In the genomic region with DNA sequence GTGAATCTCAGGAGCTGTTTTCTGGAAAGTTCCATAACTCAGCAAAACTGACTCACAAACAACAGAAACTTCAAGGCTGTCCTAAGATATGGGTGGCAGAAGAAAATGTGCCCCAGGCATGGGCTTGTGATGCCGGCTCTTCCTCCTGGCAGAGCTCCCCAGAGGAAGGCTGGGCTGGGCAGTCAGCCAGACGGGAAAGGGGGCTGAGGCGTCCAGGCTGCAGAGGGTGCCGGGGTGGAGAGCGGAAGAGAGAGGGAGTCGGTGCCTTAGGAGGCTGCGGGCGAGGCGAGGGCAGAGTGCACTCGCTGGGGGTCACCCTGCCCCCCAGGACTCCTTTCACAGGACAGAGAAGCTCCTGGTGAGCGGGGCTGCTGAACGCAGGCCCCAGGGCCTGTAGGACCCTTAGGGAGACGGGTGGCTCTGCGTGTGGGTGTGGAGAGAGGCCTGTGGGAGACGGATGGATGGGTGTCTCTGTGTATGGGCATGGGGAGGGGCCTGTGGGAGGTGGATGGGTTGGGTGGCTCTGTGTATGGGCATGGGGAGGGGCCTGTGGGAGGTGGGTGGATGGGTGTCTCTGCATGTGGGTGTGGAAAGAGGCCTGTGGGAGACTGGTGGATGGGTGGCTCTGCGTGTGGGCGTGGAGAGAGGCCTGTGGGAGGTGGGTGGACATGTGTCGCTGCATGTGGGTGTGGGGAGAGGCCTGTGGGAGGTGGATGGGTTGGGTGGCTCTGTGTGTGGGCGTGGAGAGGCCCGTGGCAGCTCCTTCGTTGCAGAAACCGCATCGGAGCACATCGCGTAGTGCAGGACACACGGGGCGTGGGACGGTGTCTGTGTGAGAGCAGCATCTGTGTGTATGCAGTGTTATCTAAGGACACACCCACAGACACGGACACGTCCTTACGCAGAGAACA, we compare ENCODE assay signal across 9 cellular contexts. TPM values are rescaled to one million over a fixed set of nuclear protein-coding genes. Genes with fewer than 3 reads are reported as not detected.
A peak's percentile ranks its signal among the peaks of the same experiment; 100 is the strongest.
DNase-seq lines count a peak whose midpoint lies in the region; ATAC-seq, FAIRE-seq and TF ChIP-seq lines count a peak whose summit lies in the region.
"Had no signal": no experiment of that assay in that cellular context is flagged by ENCODE, and none has a peak within 500 bp of the region (broad histone marks: within the 10 kb centered on the region; RNA-seq: fewer than 3 reads in every experiment).

No MANE protein-coding gene starts in this region.

- H2BK15ac ChIP-seq in IMR-90 (ENCODE audit: low read depth, low read length), result no peak overlapping the region

- no peak overlapping the region for H2AK5ac ChIP-seq in IMR-90 (ENCODE audit: low read depth, low read length)

- intact Hi-C loops in IMR-90 (cut with micrococcal nuclease) (no loop called here), Calu3 (cut with micrococcal nuclease; ENCODE audit: unreplicated experiment) (no loop called here)

- WGBS in IMR-90 (ENCODE audit: extremely low coverage in 2 of 2, insufficient read length in 1 of 2), 2 experiments, result 87% methylated on average over 12 of the region's 31 CpGs; no CpG with 5 or more reads in 1 of the 2 experiments
- 37 to 68% (median 58%) methylated on average over 31 of the region's 31 CpGs for WGBS in small intestine, 3 donors

- TF ChIP-seq POLR2A in IMR-90 (IDR thresholded peaks at IDR 0.05; ENCODE audit: low read depth, low read length), result no peak

- peaks cover 82% of the 10 kb centered on the region for H4K20me1 ChIP-seq in IMR-90 (ENCODE audit: insufficient read depth, low read length)

- H3K4me1 ChIP-seq in IMR-90 (ENCODE audit: control insufficient read depth, insufficient read depth, low read length) (peaks cover 12% of the 10 kb centered on the region), small intestine (ENCODE audit: control insufficient read depth in 2 of 2, insufficient read depth in 1 of 2, low read depth in 1 of 2, low read length in 1 of 2) (no peaks in the 10 kb centered on the region), SJCRH30 (peaks cover 12% of the 10 kb centered on the region)

- no peak overlapping the region for H2BK20ac ChIP-seq in IMR-90 (ENCODE audit: low read depth, low read length)

- no peak overlapping the region for H4K8ac ChIP-seq in IMR-90 (ENCODE audit: low read depth in 2 of 2, low read length in 2 of 2)

- H3K36me3 ChIP-seq in IMR-90 (ENCODE audit: control insufficient read depth, insufficient read depth, low read length), result peaks cover 22% of the 10 kb centered on the region
- H3K36me3 ChIP-seq in small intestine (ENCODE audit: control insufficient read depth in 2 of 2, insufficient read depth in 2 of 2, low read length in 2 of 2), result no peaks in the 10 kb centered on the region
- peaks cover 11% of the 10 kb centered on the region; the same call in 1 of the 2 replicates for H3K36me3 ChIP-seq in SJCRH30

- BruUV-seq in IMR-90 (replicated peaks; lab: Mats Ljungman, UMichigan) (no TSS peak), Calu3 (replicated peaks; lab: Mats Ljungman, UMichigan) (no TSS peak)

- CTCF ChIA-PET in IMR-90 (lab: Yijun Ruan, JAX), result no interaction called here
- CTCF ChIA-PET in Calu3 (lab: Charles Lee), result no interaction called here

- H3K4me3 ChIP-seq in IMR-90 (ENCODE audit: insufficient read depth, low read depth, low read length) (no peak overlapping the region), small intestine (ENCODE audit: low read depth in 1 of 2, low read length in 2 of 2) (no peak overlapping the region), SJCRH30 (no peak overlapping the region)

- H2BK5ac ChIP-seq in IMR-90 (ENCODE audit: low read depth, low read length, poor library complexity, severe bottlenecking), result no peak overlapping the region

- DNase-seq in IMR-90, result no peak
- DNase-seq in central memory CD8-positive, alpha-beta T cell (ENCODE audit: low spot score in 2 of 2), result no peak
- peak; percentile 56 for DNase-seq in small intestine
- DNase-seq in SJCRH30, result no peak
- no peak for DNase-seq in Calu3
- DNase-seq: SK-N-SH had no signal

- no peaks in the 10 kb centered on the region for H3K9me3 Mint-ChIP-seq in central memory CD8-positive, alpha-beta T cell
- peaks cover 2% of the 10 kb centered on the region for H3K9me3 Mint-ChIP-seq in Calu3 (ENCODE audit: low read depth, unreplicated experiment)

- no peak overlapping the region for H3K14ac ChIP-seq in IMR-90 (replicated peaks; ENCODE audit: low read depth, low read length)

- no peak overlapping the region for H2AFZ ChIP-seq in IMR-90 (replicated peaks; ENCODE audit: low read length, poor library complexity)

- H3K27ac Mint-ChIP-seq in central memory CD8-positive, alpha-beta T cell (ENCODE audit: low read depth), result peak overlapping the region; percentile 74
- no peak overlapping the region for H3K27ac Mint-ChIP-seq in Calu3 (ENCODE audit: unreplicated experiment)

- H3K23ac ChIP-seq in IMR-90 (ENCODE audit: low read depth, low read length), result no peak overlapping the region

- H3K56ac ChIP-seq in IMR-90 (ENCODE audit: extremely low read depth, insufficient read depth, low read length), result no peak overlapping the region

- peaks cover 4% of the 10 kb centered on the region; the same call in 1 of the 2 replicates for H3K9me1 ChIP-seq in IMR-90 (ENCODE audit: insufficient read depth, low read length)

- H3K18ac ChIP-seq in IMR-90 (ENCODE audit: low read depth, low read length), result no peak overlapping the region

- dilution Hi-C loops in IMR-90 (cut with HindIII; ENCODE audit: low sequenced_read_pairs, unreplicated experiment), result no loop called here

- no peak for TF ChIP-seq RAD21 in IMR-90 (IDR thresholded peaks at IDR 0.05; ENCODE audit: low read length)

- H3K4me2 ChIP-seq in IMR-90 (ENCODE audit: low read depth, low read length), result no peak overlapping the region
- H3K4me2 ChIP-seq: SK-N-SH had no signal

- POLR2A ChIA-PET in IMR-90 (lab: Charles Lee; ENCODE audit: unreplicated experiment), result no interaction called here

- ATAC-seq in IMR-90 (ENCODE audit: low read depth), result peak; percentile 15
- ATAC-seq in central memory CD8-positive, alpha-beta T cell (replicated peaks; ENCODE audit: extremely low read depth, poor library complexity, severe bottlenecking), result no peak
- no peak for ATAC-seq in GM21619 (IDR thresholded peaks at IDR 0.05; ENCODE audit: unreplicated experiment)
- no peak for ATAC-seq in HG02759 (IDR thresholded peaks at IDR 0.05; ENCODE audit: unreplicated experiment)

- in situ Hi-C loops in IMR-90 (cut with MboI; ENCODE audit: low sequenced_read_pairs), result no loop called here

- no peak overlapping the region for H3K9ac ChIP-seq in IMR-90 (ENCODE audit: low read depth, low read length)
- H3K9ac ChIP-seq: SK-N-SH had no signal

- H3K27me3 ChIP-seq in IMR-90 (ENCODE audit: control insufficient read depth, insufficient read depth, low read length) (no peaks in the 10 kb centered on the region), layer of hippocampus (ENCODE audit: control insufficient read depth, insufficient read depth, low read length) (no peaks in the 10 kb centered on the region), small intestine (ENCODE audit: control insufficient read depth in 2 of 2, insufficient read depth in 2 of 2, low read length in 2 of 2) (no peaks in the 10 kb centered on the region), SJCRH30 (no peaks in the 10 kb centered on the region)

- peaks cover 7 to 51% of the 10 kb centered on the region in 2 experiments for H3K79me1 ChIP-seq in IMR-90 (ENCODE audit: low read depth in 1 of 2, low read length in 2 of 2)

- H4K91ac ChIP-seq in IMR-90 (ENCODE audit: insufficient read depth, low read depth, low read length), result no peak overlapping the region

- no peak overlapping the region for H3K4ac ChIP-seq in IMR-90 (ENCODE audit: low read depth, low read length)

- FAIRE-seq in small intestine (lab: Jason Lieb, UNC), result no peak

- no peaks in the 10 kb centered on the region for H3K27me3 Mint-ChIP-seq in central memory CD8-positive, alpha-beta T cell
- H3K27me3 Mint-ChIP-seq in Calu3 (ENCODE audit: unreplicated experiment), result no peaks in the 10 kb centered on the region

- peak overlapping the region; percentile 1 for H2AK9ac ChIP-seq in IMR-90 (replicated peaks; ENCODE audit: low read depth, low read length, poor library complexity)

- H3K27ac ChIP-seq in IMR-90 (ENCODE audit: insufficient read depth, low read length), result no peak overlapping the region
- H3K27ac ChIP-seq in layer of hippocampus (ENCODE audit: low read depth, low read length), result peak overlapping the region; percentile 8
- peak overlapping the region in 1 of 2 donors; percentile 15 for H3K27ac ChIP-seq in small intestine (ENCODE audit: low read depth in 1 of 2, low read length in 1 of 2)
- H3K27ac ChIP-seq in SJCRH30, result no peak overlapping the region

- H3K36me3 Mint-ChIP-seq in central memory CD8-positive, alpha-beta T cell (ENCODE audit: insufficient read depth), result peaks cover 5% of the 10 kb centered on the region
- H3K36me3 Mint-ChIP-seq in Calu3 (ENCODE audit: insufficient read depth, unreplicated experiment), result peaks cover 37% of the 10 kb centered on the region

- H3K4me1 Mint-ChIP-seq in central memory CD8-positive, alpha-beta T cell, result peaks cover 41% of the 10 kb centered on the region
- no peaks in the 10 kb centered on the region for H3K4me1 Mint-ChIP-seq in Calu3 (ENCODE audit: low read depth, unreplicated experiment)

- H3K4me3 Mint-ChIP-seq in central memory CD8-positive, alpha-beta T cell, result no peak overlapping the region
- H3K4me3 Mint-ChIP-seq in Calu3 (ENCODE audit: low read depth, unreplicated experiment), result no peak overlapping the region

- H3K9me3 ChIP-seq in IMR-90 (ENCODE audit: control insufficient read depth, insufficient read depth, low read length) (no peaks in the 10 kb centered on the region), small intestine (ENCODE audit: control insufficient read depth, low read depth) (no peaks in the 10 kb centered on the region), SJCRH30 (replicated peaks) (0 out of 2 replicates have a peak, but pooled peaks cover 2% of the 10 kb centered on the region)
- H3K9me3 ChIP-seq: SK-N-SH had no signal

- no peak for TF ChIP-seq CTCF in IMR-90 (conservative IDR thresholded peaks at IDR 0.05; ENCODE audit: low read depth, low read length)
- no peak for TF ChIP-seq CTCF in Calu3 (IDR thresholded peaks at IDR 0.05; ENCODE audit: unreplicated experiment)

- no peak overlapping the region for H4K5ac ChIP-seq in IMR-90 (ENCODE audit: low read depth, low read length)

- no peak overlapping the region for H2BK120ac ChIP-seq in IMR-90 (ENCODE audit: low read depth, low read length)

RNA-seq across cellular contexts. Expression of a gene that starts 15.9 kb away (rescaled TPM):
- 40.0 and 45.0 TPM in 2 replicates for total RNA-seq in IMR-90 (2012; rRNA removed)
- polyA plus RNA-seq in IMR-90 (2012; rRNA removed), result 55.3 and 59.4 TPM in 2 replicates
- 33.1 and 59.8 TPM in 2 replicates for polyA plus RNA-seq in IMR-90 (2012; cell fraction: cytosol; rRNA removed)
- polyA plus RNA-seq in IMR-90 (2012; cell fraction: nucleus; rRNA removed; ENCODE audit: low replicate concordance), result 190 and 236 TPM in 2 replicates
- polyA plus RNA-seq in small intestine, result 10 to 100 TPM; 27.3 to 71.6 (median 40.6) TPM
- 50.3 and 60.4 TPM in 2 replicates for total RNA-seq in SJCRH30 (2014; rRNA removed; shearing (Covaris generic))
- 29.5 and 30.0 TPM in 2 replicates for total RNA-seq in Calu3 (2022)

RNA-seq across cellular contexts. Expression of a gene that starts 32.6 kb away (rescaled TPM):
- total RNA-seq in IMR-90 (2012; rRNA removed), result under 0.01 TPM in 2 replicates
- polyA plus RNA-seq in IMR-90 (2012; rRNA removed), result 0.32 and 0.36 TPM in 2 replicates
- polyA plus RNA-seq in IMR-90 (2012; cell fraction: cytosol; rRNA removed), result 0.09 and 0.27 TPM in 2 replicates
- polyA plus RNA-seq in IMR-90 (2012; cell fraction: nucleus; rRNA removed; ENCODE audit: low replicate concordance), result 0.54 and 1.4 TPM in 2 replicates
- 1 to 10 TPM; 3.4 to 7.8 (median 3.5) TPM for polyA plus RNA-seq in small intestine
- 0.13 TPM in 1 of 2 replicates, not detected in the other for total RNA-seq in SJCRH30 (2014; rRNA removed; shearing (Covaris generic))
- total RNA-seq in Calu3 (2022), result 0.24 and 0.40 TPM in 2 replicates

RNA-seq across cellular contexts. Expression of a gene that starts 47.2 kb away (rescaled TPM):
- total RNA-seq in IMR-90 (2012; rRNA removed), result 5.0 and 9.1 TPM in 2 replicates
- 16.0 and 17.8 TPM in 2 replicates for polyA plus RNA-seq in IMR-90 (2012; rRNA removed)
- polyA plus RNA-seq in IMR-90 (2012; cell fraction: cytosol; rRNA removed), result 10.5 and 14.2 TPM in 2 replicates
- polyA plus RNA-seq in IMR-90 (2012; cell fraction: nucleus; rRNA removed; ENCODE audit: low replicate concordance), result 68.7 and 78.0 TPM in 2 replicates
- polyA plus RNA-seq in small intestine, result 100 to 1,000 TPM in 2 of 3 donors, 10 to 100 TPM in 1; 36.1 to 316 (median 266) TPM
- total RNA-seq in SJCRH30 (2014; rRNA removed; shearing (Covaris generic)), result 3.2 and 3.4 TPM in 2 replicates
- 7.6 and 8.5 TPM in 2 replicates for total RNA-seq in Calu3 (2022)

RNA-seq across cellular contexts. Expression of a gene that starts 47.4 kb away (rescaled TPM):
- total RNA-seq in IMR-90 (2012; rRNA removed) (39.3 and 62.2 TPM in 2 replicates), Calu3 (2022) (122 and 124 TPM in 2 replicates)
- polyA plus RNA-seq in IMR-90 (2012; rRNA removed) (603 and 663 TPM in 2 replicates), small intestine (1,000 to 10,000 TPM in 1 of 3 donors, 100 to 1,000 TPM in 2; 806 to 1,305 (median 980) TPM)
- 498 and 689 TPM in 2 replicates for polyA plus RNA-seq in IMR-90 (2012; cell fraction: cytosol; rRNA removed)
- 88.5 and 91.8 TPM in 2 replicates for polyA plus RNA-seq in IMR-90 (2012; cell fraction: nucleus; rRNA removed; ENCODE audit: low replicate concordance)
- total RNA-seq in SJCRH30 (2014; rRNA removed; shearing (Covaris generic)), result 338 and 409 TPM in 2 replicates
